ENCODE assay signal across 14 cellular contexts in the genomic region with DNA sequence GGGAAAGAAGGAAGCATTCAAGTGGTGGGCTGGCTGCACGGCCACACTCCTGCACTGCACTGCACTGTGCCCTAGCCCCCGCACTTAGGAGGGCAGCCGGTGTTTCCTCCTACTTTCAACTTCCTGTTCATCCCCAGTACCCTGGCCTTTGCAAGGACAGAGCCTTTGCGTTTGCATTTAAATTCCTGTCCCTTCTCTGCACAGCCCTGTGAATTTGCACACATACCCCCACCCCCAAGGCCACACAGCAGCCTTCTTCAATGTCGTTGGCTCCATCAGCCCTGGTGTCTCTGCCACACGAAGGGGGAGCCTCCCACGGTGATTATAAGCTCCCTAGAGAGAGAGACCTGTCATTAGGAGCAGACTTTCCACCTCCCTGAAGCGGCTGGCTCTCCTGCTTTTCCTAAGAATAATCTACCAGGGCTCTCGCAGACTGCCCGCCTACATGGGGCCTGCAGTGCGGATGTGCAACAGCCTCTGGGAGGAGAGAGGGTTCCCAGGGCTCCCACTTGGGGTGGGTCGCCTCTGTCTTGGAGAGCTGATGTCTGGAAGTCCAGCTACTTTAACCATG. TPM values are rescaled to one million over a fixed set of nuclear protein-coding genes. Genes with fewer than 3 reads are reported as not detected.
DNase-seq lines count a peak whose midpoint lies in the region; TF ChIP-seq lines count a peak whose summit lies in the region.
"Had no signal": no experiment of that assay in that cellular context is flagged by ENCODE, and none has a peak within 500 bp of the region (broad histone marks: within the 10 kb centered on the region; RNA-seq: fewer than 3 reads in every experiment).

No MANE protein-coding gene starts in this region.

- no peak overlapping the region for H3K4ac ChIP-seq in neuronal stem cell (ENCODE audit: low read length)

- no peaks in the 10 kb centered on the region for H3K36me3 ChIP-seq in neuronal stem cell (replicated peaks in 1 of 2; ENCODE audit: control insufficient read depth in 2 of 2, insufficient read depth in 2 of 2, low read length in 2 of 2)
- H3K36me3 ChIP-seq: vagina had no signal

- no CpG with 5 or more reads among the region's 12 CpGs for WGBS in neuronal stem cell (ENCODE audit: extremely low coverage in 2 of 2, insufficient read length in 2 of 2, insufficient replicate concordance in 1 of 2), 2 donors

- no peak overlapping the region for H3K14ac ChIP-seq in neuronal stem cell (ENCODE audit: low read length)

- no peaks in the 10 kb centered on the region for H3K79me1 ChIP-seq in neuronal stem cell (ENCODE audit: low read depth, low read length)

- TF ChIP-seq CTCF in glutamatergic neuron (IDR thresholded peaks at IDR 0.05; ENCODE audit: partially characterized antibody, unreplicated experiment): no peak

- H3K27ac ChIP-seq in neuronal stem cell (replicated peaks; ENCODE audit: low read length): no peak overlapping the region
- H3K27ac ChIP-seq: vagina had no signal

- H2BK12ac ChIP-seq in neuronal stem cell (ENCODE audit: low read length): no peak overlapping the region

- no peak overlapping the region for H4K91ac ChIP-seq in neuronal stem cell (ENCODE audit: low read depth, low read length, poor library complexity)

- H3K4me3 ChIP-seq in neuronal stem cell (ENCODE audit: low read length in 2 of 2): peak overlapping the region in 1 of 2 donors; percentile 23
- H3K4me3 ChIP-seq: vagina had no signal

- no peak overlapping the region for H3K27ac Mint-ChIP-seq in glutamatergic neuron (ENCODE audit: unreplicated experiment)
- H3K27ac Mint-ChIP-seq: natural killer cell had no signal

- H2AFZ ChIP-seq in neuronal stem cell (ENCODE audit: low read length): peak overlapping the region; percentile 87

- no peaks in the 10 kb centered on the region for H3K9me3 ChIP-seq in neuronal stem cell (replicated peaks in 1 of 2; ENCODE audit: control insufficient read depth in 2 of 2, insufficient read depth in 1 of 2, low read depth in 1 of 2, low read length in 2 of 2)
- H3K9me3 ChIP-seq: vagina had no signal

- peaks cover 6% of the 10 kb centered on the region for H3K27me3 Mint-ChIP-seq in glutamatergic neuron (ENCODE audit: unreplicated experiment)

- peak overlapping the region; percentile 12 for H3K4me3 Mint-ChIP-seq in glutamatergic neuron (ENCODE audit: unreplicated experiment)
- H3K4me3 Mint-ChIP-seq: natural killer cell had no signal

- H3K9ac ChIP-seq in neuronal stem cell (ENCODE audit: low read depth, low read length, poor library complexity): no peak overlapping the region

- no peak overlapping the region for H3K18ac ChIP-seq in neuronal stem cell (ENCODE audit: low read length)

- H2BK15ac ChIP-seq in neuronal stem cell (ENCODE audit: low read length): no peak overlapping the region

- no peak overlapping the region for H3K23ac ChIP-seq in neuronal stem cell (ENCODE audit: low read depth, low read length, poor library complexity)

- no peak overlapping the region for H2AK5ac ChIP-seq in neuronal stem cell (ENCODE audit: low read depth, low read length)

- H2BK5ac ChIP-seq in neuronal stem cell (ENCODE audit: low read length): no peak overlapping the region

- H3K27me3 ChIP-seq in neuronal stem cell (ENCODE audit: control insufficient read depth in 3 of 3, insufficient read depth in 3 of 3, low read depth in 1 of 3, low read length in 3 of 3): peaks cover 0 to 5% (median 0%) of the 10 kb centered on the region in 3 experiments
- H3K27me3 ChIP-seq: vagina had no signal

- H4K8ac ChIP-seq in neuronal stem cell (ENCODE audit: low read depth, low read length): no peak overlapping the region

- no peaks in the 10 kb centered on the region for H3K9me3 Mint-ChIP-seq in glutamatergic neuron (ENCODE audit: unreplicated experiment)
- H3K9me3 Mint-ChIP-seq: natural killer cell had no signal

- H2BK120ac ChIP-seq in neuronal stem cell (ENCODE audit: low read depth, low read length): no peak overlapping the region

- peaks cover 4% of the 10 kb centered on the region for H3K4me1 Mint-ChIP-seq in glutamatergic neuron (ENCODE audit: low read depth, unreplicated experiment)

- H3K4me1 ChIP-seq in neuronal stem cell (ENCODE audit: control insufficient read depth in 2 of 2, insufficient read depth in 1 of 2, low read depth in 1 of 2, low read length in 2 of 2): peaks cover 19 to 32% of the 10 kb centered on the region in 2 donors
- H3K4me1 ChIP-seq: vagina had no signal

- no peaks in the 10 kb centered on the region for H3K36me3 Mint-ChIP-seq in glutamatergic neuron (ENCODE audit: unreplicated experiment)
- H3K36me3 Mint-ChIP-seq: natural killer cell had no signal

- DNase-seq in NCI-H82 (lab: John Stamatoyannopoulos, UW): peak; percentile 77
- DNase-seq in NCI-H82 treated with DMSO at 0.1 percent for 48 hours (lab: John Stamatoyannopoulos, UW; ENCODE audit: unreplicated experiment): no peak
- DNase-seq in NCI-H2227 treated with DMSO at 0.1 percent for 48 hours (lab: John Stamatoyannopoulos, UW): peak; percentile 56
- DNase-seq in glutamatergic neuron: no peak
- DNase-seq in neuronal stem cell (ENCODE audit: low spot score): no peak
- no peak for DNase-seq in foreskin melanocyte
- no peak for DNase-seq in RPMI8226
- no peak for DNase-seq in activated CD4-positive, CD25-positive, alpha-beta regulatory T cell treated with anti-CD3 and anti-CD28 coated beads, Interleukin-2, amount 50 U/mL, for 72 hours
- DNase-seq: activated effector memory CD4-positive, alpha-beta T cell treated with anti-CD3 and anti-CD28 coated beads, Interleukin-2, amount 50 U/mL, for 16 hours; amniotic stem cell; natural killer cell; NCI-H1694 treated with DMSO at 0.1 percent for 48 hours; SW 1271 had no signal

- no peak overlapping the region for H3K4me2 ChIP-seq in neuronal stem cell (ENCODE audit: insufficient read depth, low read length, poor library complexity, severe bottlenecking)

RNA-seq across cellular contexts. Expression of gene SLC45A3, which starts 13.2 kb away (rescaled TPM):
- total RNA-seq in glutamatergic neuron (ENCODE audit: unreplicated experiment): 3.7 TPM
- polyA plus RNA-seq in neuronal stem cell (2013, experiment 1 of 2): 8.4 TPM
- 8.6 TPM for polyA plus RNA-seq in neuronal stem cell (2013, experiment 2 of 2)

RNA-seq across cellular contexts. Expression of gene NUCKS1, which starts 56.5 kb away (rescaled TPM):
- 124 TPM for total RNA-seq in glutamatergic neuron (ENCODE audit: unreplicated experiment)
- polyA plus RNA-seq in neuronal stem cell (2013, experiment 1 of 2): 429 TPM
- 452 TPM for polyA plus RNA-seq in neuronal stem cell (2013, experiment 2 of 2)

Comparison
In these comparisons a context has a peak if more than half of its experiments do, and no peak if none do; other contexts are left out.
1. DNase-seq: peak in NCI-H82 (single experiment) and NCI-H2227 treated with DMSO at 0.1 percent for 48 hours (single experiment); none in NCI-H82 treated with DMSO at 0.1 percent for 48 hours (single experiment), glutamatergic neuron (single experiment), neuronal stem cell (single experiment), foreskin melanocyte (single experiment), RPMI8226 (single experiment) and activated CD4-positive, CD25-positive, alpha-beta regulatory T cell treated with anti-CD3 and anti-CD28 coated beads, Interleukin-2, amount 50 U/mL, for 72 hours (single experiment).